16 cellular contexts compared by ENCODE assay signal in the genomic region with DNA sequence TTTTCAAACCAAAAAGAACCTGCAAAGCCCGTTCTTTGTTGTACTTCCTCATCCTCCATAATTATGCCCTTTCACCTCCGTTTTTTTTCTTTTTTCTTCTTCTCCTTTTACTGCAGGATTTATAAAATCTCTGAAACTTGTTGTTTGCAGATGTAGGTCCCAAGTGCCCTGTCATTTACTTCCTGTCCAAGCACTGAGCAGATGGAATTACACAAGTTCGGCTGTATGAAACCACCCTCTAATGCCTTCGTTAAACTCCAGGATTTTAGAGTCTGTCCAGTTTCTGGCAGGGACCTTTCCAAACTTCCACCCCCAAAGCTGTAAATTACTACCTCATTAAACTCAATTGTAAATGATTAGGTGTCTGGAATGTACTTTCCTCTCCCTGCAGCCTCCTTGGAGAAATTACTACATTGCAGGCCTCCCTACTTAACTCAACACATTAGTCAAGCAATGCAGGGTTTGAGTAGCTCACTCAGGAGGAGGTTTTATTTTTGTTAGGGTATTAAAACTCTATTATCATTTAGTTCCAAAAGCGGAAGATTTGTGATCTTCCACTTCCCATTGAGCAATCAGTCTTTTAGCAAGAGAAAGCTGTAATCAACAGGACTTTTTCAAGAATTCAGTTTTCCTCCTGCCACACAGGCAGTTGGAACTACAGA.
DNase-seq lines count a peak whose midpoint lies in the region; ATAC-seq, FAIRE-seq and TF ChIP-seq lines count a peak whose summit lies in the region.
"Had no signal": no experiment of that assay in that cellular context is flagged by ENCODE, and none has a peak within 500 bp of the region (broad histone marks: within the 10 kb centered on the region; RNA-seq: fewer than 3 reads in every experiment).

No MANE protein-coding gene starts in this region.

- TF ChIP-seq POLR2A in transverse colon (IDR thresholded peaks at IDR 0.05) = no peak

- H3K4me3 Mint-ChIP-seq in glutamatergic neuron (ENCODE audit: unreplicated experiment) = no peak overlapping the region
- H3K4me3 Mint-ChIP-seq: central memory CD8-positive, alpha-beta T cell; naive B cell had no signal

- TF ChIP-seq CTCF in left lung (IDR thresholded peaks at IDR 0.05) = no peak
- TF ChIP-seq CTCF in transverse colon (IDR thresholded peaks at IDR 0.05) = no peak
- no peak for TF ChIP-seq CTCF in glutamatergic neuron (IDR thresholded peaks at IDR 0.05; ENCODE audit: partially characterized antibody, unreplicated experiment)
- no peak for TF ChIP-seq CTCF in colonic mucosa (IDR thresholded peaks at IDR 0.05)
- no peak for TF ChIP-seq CTCF in brain microvascular endothelial cell (IDR thresholded peaks at IDR 0.05; ENCODE audit: low read depth, low read length, missing control alignments)

- H3K9me3 Mint-ChIP-seq in glutamatergic neuron (ENCODE audit: unreplicated experiment) = peaks cover 8% of the 10 kb centered on the region

- no peak overlapping the region for H3K4me3 ChIP-seq in left lung
- H3K4me3 ChIP-seq in transverse colon = no peak overlapping the region
- no peak overlapping the region for H3K4me3 ChIP-seq in colonic mucosa
- H3K4me3 ChIP-seq in brain microvascular endothelial cell (ENCODE audit: low read depth, low read length) = no peak overlapping the region

- H3K27ac ChIP-seq in left lung (peak overlapping the region; percentile 51 to 89), transverse colon (peak overlapping the region; percentile 40 to 64 (median 44)), colonic mucosa (no peak overlapping the region), brain microvascular endothelial cell (no peak overlapping the region)

- H3K4me1 ChIP-seq in left lung (peaks cover 0 to 23% of the 10 kb centered on the region in 2 donors), transverse colon (no peaks in the 10 kb centered on the region), colonic mucosa (no peaks in the 10 kb centered on the region)

- H3K27me3 Mint-ChIP-seq in glutamatergic neuron (ENCODE audit: unreplicated experiment) = no peaks in the 10 kb centered on the region
- H3K27me3 Mint-ChIP-seq: central memory CD8-positive, alpha-beta T cell had no signal

- 49 to 53% methylated on average over 5 of the region's 5 CpGs for WGBS in transverse colon (ENCODE audit: low coverage in 1 of 2), 2 donors

- FAIRE-seq in endometrium (lab: Jason Lieb, UNC) = peak; percentile 97
- FAIRE-seq: HepG2, islet of Langerhans had no signal

- peak; percentile 9 to 14 for DNase-seq in Kasumi-1 (lab: John Stamatoyannopoulos, UW)
- no peak for DNase-seq in left lung
- no peak for DNase-seq in transverse colon
- no peak for DNase-seq in glutamatergic neuron
- DNase-seq in colonic mucosa = no peak
- DNase-seq in brain microvascular endothelial cell = no peak
- DNase-seq: activated CD8-positive, alpha-beta memory T cell treated with anti-CD3 and anti-CD28 coated beads for 24 hours; activated gamma-delta T cell treated with Interleukin-2 at 50 U/mL for 16 hours; naive B cell; NCI-H1436 treated with DMSO at 0.1 percent for 48 hours; NCI-H69 had no signal

- H3K4me1 Mint-ChIP-seq in glutamatergic neuron (ENCODE audit: low read depth, unreplicated experiment) = no peaks in the 10 kb centered on the region
- H3K4me1 Mint-ChIP-seq: central memory CD8-positive, alpha-beta T cell; naive B cell had no signal

- in situ Hi-C loops in transverse colon (cut with MboI; ENCODE audit: low pct_ligation_motif_present in 1 of 4, low pct_unique_long_range_greater_than_20kb in 1 of 4, low sequenced_read_pairs in 3 of 4) (no loop called here), brain microvascular endothelial cell (cut with HindIII; ENCODE audit: low pct_ligation_motif_present, low sequenced_read_pairs) (no loop called here)

- peaks cover 10% of the 10 kb centered on the region for H3K36me3 Mint-ChIP-seq in glutamatergic neuron (ENCODE audit: unreplicated experiment)

- H3K27me3 ChIP-seq in left lung (no peaks in the 10 kb centered on the region), transverse colon (no peaks in the 10 kb centered on the region), colonic mucosa (no peaks in the 10 kb centered on the region), brain microvascular endothelial cell (replicated peaks) (no peaks in the 10 kb centered on the region)

- H3K9ac ChIP-seq in colonic mucosa (ENCODE audit: low read depth in 2 of 2, low read length in 2 of 2) = no peak overlapping the region

- ATAC-seq in left lung (peak; percentile 57), GM19035 (IDR thresholded peaks at IDR 0.05; ENCODE audit: unreplicated experiment) (no peak)
- ATAC-seq: HepG2 had no signal

- peaks cover 0 to 16% of the 10 kb centered on the region in 2 donors for H3K9me3 ChIP-seq in left lung
- H3K9me3 ChIP-seq in transverse colon = peaks cover 0 to 6% of the 10 kb centered on the region in 2 donors
- no peaks in the 10 kb centered on the region for H3K9me3 ChIP-seq in colonic mucosa

- intact Hi-C loops in left lung (cut with DNase I) (no loop called here), transverse colon (cut with DNase I; ENCODE audit: low total_unique reads) (no loop called here), colonic mucosa (cut with DNase I) (no loop called here)

- H3K36me3 ChIP-seq in left lung (no peaks in the 10 kb centered on the region), transverse colon (no peaks in the 10 kb centered on the region), colonic mucosa (no peaks in the 10 kb centered on the region), brain microvascular endothelial cell (replicated peaks) (no peaks in the 10 kb centered on the region)

- H3K27ac Mint-ChIP-seq in glutamatergic neuron (ENCODE audit: unreplicated experiment) = no peak overlapping the region
- H3K27ac Mint-ChIP-seq: naive B cell had no signal

- TF ChIP-seq EP300 in transverse colon (IDR thresholded peaks at IDR 0.05; ENCODE audit: low read depth) = no peak

Comparison
In these comparisons a context has a peak if more than half of its experiments do, and no peak if none do; other contexts are left out.
1. DNase-seq: peak in Kasumi-1 (2 of 2); none in left lung (0 of 2), transverse colon (single experiment), glutamatergic neuron (single experiment), colonic mucosa (single experiment) and brain microvascular endothelial cell (single experiment).
2. H3K27ac ChIP-seq: peak in left lung (2 of 2) and transverse colon (4 of 4); none in colonic mucosa (single experiment) and brain microvascular endothelial cell (single experiment).